Comparison of ENCODE assay signal across 8 cellular contexts in the genomic region with DNA sequence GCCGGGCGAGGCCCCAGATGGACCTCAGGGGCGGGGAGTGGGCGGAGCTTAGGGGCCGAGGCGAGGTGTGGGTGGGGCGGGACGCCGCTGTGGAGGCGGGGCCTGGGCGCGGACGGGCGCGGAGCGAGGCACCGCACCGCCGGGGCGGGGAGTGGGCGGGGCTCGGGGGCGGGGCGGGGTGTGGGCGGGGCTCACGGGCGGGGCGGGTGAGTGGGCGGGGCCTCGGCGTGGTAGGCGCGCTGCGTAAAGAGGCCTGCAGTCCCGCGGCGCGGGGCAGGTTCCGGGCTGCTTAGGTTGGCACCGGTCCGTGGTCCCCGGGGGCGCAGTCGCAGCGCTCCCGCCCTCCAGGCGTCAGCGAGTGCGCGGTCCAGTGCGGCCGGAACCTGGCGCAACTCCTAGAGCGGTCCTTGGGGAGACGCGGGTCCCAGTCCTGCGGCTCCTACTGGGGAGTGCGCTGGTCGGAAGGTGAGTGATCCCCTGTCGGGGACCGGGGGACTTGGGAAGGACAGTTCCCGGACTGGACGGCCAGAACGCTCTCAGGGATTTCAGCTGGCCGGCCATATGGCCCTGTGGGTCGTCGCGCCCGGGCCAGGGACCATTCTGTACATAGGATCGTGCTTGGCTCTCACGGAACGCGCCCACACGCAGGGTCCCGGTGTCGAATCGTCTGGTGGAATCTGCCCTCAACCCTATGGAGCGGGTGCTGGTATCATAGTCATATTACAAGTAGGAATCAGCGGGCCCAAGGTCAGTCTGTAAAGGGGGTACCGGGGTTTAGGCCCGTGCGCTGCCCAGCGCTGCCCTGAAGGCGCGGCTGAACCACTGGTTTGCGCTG. TPM values are rescaled to one million over a fixed set of nuclear protein-coding genes. Genes with fewer than 3 reads are reported as not detected.
DNase-seq lines count a peak whose midpoint lies in the region; ATAC-seq and TF ChIP-seq lines count a peak whose summit lies in the region.

A gene with protein sequence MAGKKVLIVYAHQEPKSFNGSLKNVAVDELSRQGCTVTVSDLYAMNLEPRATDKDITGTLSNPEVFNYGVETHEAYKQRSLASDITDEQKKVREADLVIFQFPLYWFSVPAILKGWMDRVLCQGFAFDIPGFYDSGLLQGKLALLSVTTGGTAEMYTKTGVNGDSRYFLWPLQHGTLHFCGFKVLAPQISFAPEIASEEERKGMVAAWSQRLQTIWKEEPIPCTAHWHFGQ (plus strand): TSS at position 274 of the 835 bp plus-strand sequence. CDS start 6,659 bp downstream, outside the sequence.

- H3K4me1 ChIP-seq in OCI-LY3 (ENCODE audit: low read length) (no peaks in the 10 kb centered on the region; the same call in 1 of the 2 replicates), mucosa of descending colon (ENCODE audit: low read depth) (peaks cover 15% of the 10 kb centered on the region)

- no peaks in the 10 kb centered on the region for H4K20me1 ChIP-seq in OCI-LY3 (ENCODE audit: insufficient read depth, low read length)

- H2AFZ ChIP-seq in OCI-LY3 (ENCODE audit: low read depth, low read length) = peak within 1 kb of the TSS; percentile 70; the same call in 1 of the 2 replicates

- H3K36me3 ChIP-seq in OCI-LY3 (replicated peaks; ENCODE audit: low read depth, low read length) (no peaks in the 10 kb centered on the region), mucosa of descending colon (ENCODE audit: low read depth) (no peaks in the 10 kb centered on the region)

- TF ChIP-seq CTCF in OCI-LY3 (IDR thresholded peaks at IDR 0.05; ENCODE audit: low read depth, low read length) (no peak), epithelial cell of esophagus (IDR thresholded peaks at IDR 0.05; ENCODE audit: insufficient read depth, low read depth, low read length, missing control alignments) (no peak), mucosa of descending colon (IDR thresholded peaks at IDR 0.05) (no peak)

- intact Hi-C loops in mucosa of descending colon (cut with DNase I, micrococcal nuclease) = loop anchor here (2.0 to 5.0 kb wide), 2 partner anchors 55 to 57 kb away; no protein-coding TSS in a partner anchor

- no peak within 1 kb of the TSS for H3K27ac ChIP-seq in OCI-LY3 (ENCODE audit: low read length)

- H3K4me3 ChIP-seq in OCI-LY3 (ENCODE audit: low read length) = peak within 1 kb of the TSS; percentile 98
- H3K4me3 ChIP-seq in epithelial cell of esophagus (ENCODE audit: low read length) = peak within 1 kb of the TSS; percentile 86
- H3K4me3 ChIP-seq in mucosa of descending colon = peak within 1 kb of the TSS; percentile 42

- H3K9me3 ChIP-seq in OCI-LY3 (ENCODE audit: insufficient read depth, low read length) (no peaks in the 10 kb centered on the region), mucosa of descending colon (no peaks in the 10 kb centered on the region)

- H3K27me3 ChIP-seq in OCI-LY3 (ENCODE audit: low read depth, low read length) = 0 out of 2 replicates have a peak, but pooled peaks cover 5% of the 10 kb centered on the region

- ATAC-seq in GM19468 (IDR thresholded peaks at IDR 0.05; ENCODE audit: extremely low read depth, unreplicated experiment) (peak; percentile 41), mucosa of descending colon (peak; percentile 94)

- peak within 1 kb of the TSS; percentile 94 for H3K4me2 ChIP-seq in OCI-LY3 (ENCODE audit: low read length)

- no peaks in the 10 kb centered on the region for H3K79me2 ChIP-seq in OCI-LY3 (ENCODE audit: low read length)

- peak; percentile 84 for DNase-seq in COLO668 (lab: John Stamatoyannopoulos, UW; ENCODE audit: unreplicated experiment)
- peak; percentile 91 for DNase-seq in HT-29 (ENCODE audit: low spot score)
- peak; percentile 89 for DNase-seq in activated T-cell treated with anti-CD3 and anti-CD28 coated beads for 24 hours (ENCODE audit: low read depth)
- peak; percentile 88 for DNase-seq in epithelial cell of esophagus (ENCODE audit: low read depth)
- peak; percentile 96 to 99 (median 97) for DNase-seq in mucosa of descending colon
- DNase-seq in stimulated activated CD8-positive, alpha-beta memory T cell treated with anti-CD3 and anti-CD28 coated beads, Interleukin-4, amount 100 ng/mL, for 1 hour (ENCODE audit: low read depth in 2 of 2, low spot score in 1 of 2) = peak; percentile 76 to 85

- H3K9ac ChIP-seq in OCI-LY3 (ENCODE audit: low read length) = peak within 1 kb of the TSS; percentile 78

RNA-seq across cellular contexts. Expression of the gene that starts here (rescaled TPM):
- 24.4 and 28.5 TPM in 2 replicates for total RNA-seq in HT-29 (2014; rRNA removed; shearing (Covaris generic))
- 10 to 100 TPM; 13.4 to 24.1 (median 23.2) TPM for total RNA-seq in mucosa of descending colon

Comparison
In these comparisons a context has a peak if more than half of its experiments do, and no peak if none do; other contexts are left out.
1. H3K4me3 ChIP-seq: peak in every context shown above with its lines; median percentile 98 in OCI-LY3; 86 in epithelial cell of esophagus; 42 in mucosa of descending colon.